In the genomic region with DNA sequence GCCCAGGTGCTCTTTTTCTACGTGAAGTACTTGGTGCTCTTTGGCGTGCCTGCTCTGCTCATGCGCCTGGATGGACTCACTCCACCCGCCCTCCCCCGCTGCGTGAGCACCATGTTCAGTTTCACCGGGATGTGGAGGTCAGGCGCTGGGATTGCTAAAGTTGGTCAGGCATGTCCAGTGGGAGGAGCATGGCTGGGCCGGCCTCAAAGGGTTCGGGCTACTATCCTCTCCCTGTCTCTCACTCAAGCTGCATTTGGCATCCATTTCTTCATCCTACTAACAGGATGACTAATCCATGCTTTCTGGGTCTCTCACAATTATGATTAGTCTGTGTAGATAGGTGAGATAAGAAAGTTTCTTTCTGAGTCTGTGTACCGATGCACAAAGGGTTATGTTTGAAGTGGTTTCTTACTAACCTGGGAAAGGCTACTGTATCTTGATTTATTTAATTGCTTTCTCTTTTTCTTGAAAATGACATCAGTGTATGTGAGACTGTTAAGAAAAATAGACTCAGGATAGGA, we compare ENCODE assay signal across 11 cellular contexts.
DNase-seq lines count a peak whose midpoint lies in the region; ATAC-seq and TF ChIP-seq lines count a peak whose summit lies in the region.
"Had no signal": no experiment of that assay in that cellular context is flagged by ENCODE, and none has a peak within 500 bp of the region (broad histone marks: within the 10 kb centered on the region; RNA-seq: fewer than 3 reads in every experiment).

No MANE protein-coding gene starts in this region.

- peak; percentile 96 for ATAC-seq in GM18868 (IDR thresholded peaks at IDR 0.05; ENCODE audit: unreplicated experiment)
- ATAC-seq: effector memory CD8-positive, alpha-beta T cell had no signal

- DNase-seq in Calu3 (peak; percentile 16), NCI-H748 treated with DMSO at 0.1 percent for 48 hours (lab: John Stamatoyannopoulos, UW) (peak; percentile 9), epithelial cell of prostate (ENCODE audit: low read depth, low spot score) (peak; percentile 26), superior temporal gyrus (ENCODE audit: extremely low spot score) (no peak), epidermal melanocyte (ENCODE audit: insufficient read length, low spot score) (no peak), dermis blood vessel endothelial cell (no peak), testis (no peak)
- DNase-seq: effector memory CD8-positive, alpha-beta T cell; GF-D8 had no signal

- BruUV-seq in Calu3 (replicated peaks; lab: Mats Ljungman, UMichigan), result no TSS peak

- no peaks in the 10 kb centered on the region for H3K27me3 ChIP-seq in testis

- no peak overlapping the region for H3K4me3 ChIP-seq in testis
- H3K4me3 ChIP-seq: skin epidermis had no signal

- TF ChIP-seq POLR2A in testis (IDR thresholded peaks at IDR 0.05), result no peak

- 89 to 91% methylated on average over 11 of the region's 11 CpGs for WGBS in testis, 2 donors

- H3K27me3 Mint-ChIP-seq in Calu3 (ENCODE audit: unreplicated experiment), result no peaks in the 10 kb centered on the region
- H3K27me3 Mint-ChIP-seq: effector memory CD8-positive, alpha-beta T cell had no signal

- H3K4me3 Mint-ChIP-seq in Calu3 (ENCODE audit: low read depth, unreplicated experiment), result no peak overlapping the region
- H3K4me3 Mint-ChIP-seq: effector memory CD8-positive, alpha-beta T cell had no signal

- H3K27ac Mint-ChIP-seq in Calu3 (ENCODE audit: unreplicated experiment), result no peak overlapping the region
- H3K27ac Mint-ChIP-seq: effector memory CD8-positive, alpha-beta T cell had no signal

- intact Hi-C loops in Calu3 (cut with micrococcal nuclease; ENCODE audit: unreplicated experiment) (no loop called here), testis (cut with DNase I; ENCODE audit: low total_unique reads) (no loop called here)

- no peaks in the 10 kb centered on the region for H3K4me1 ChIP-seq in testis

- H3K27ac ChIP-seq in epithelial cell of prostate (no peak overlapping the region), testis (no peak overlapping the region)
- H3K27ac ChIP-seq: skin epidermis had no signal

- H3K9me3 Mint-ChIP-seq in Calu3 (ENCODE audit: low read depth, unreplicated experiment), result no peaks in the 10 kb centered on the region
- H3K9me3 Mint-ChIP-seq: effector memory CD8-positive, alpha-beta T cell had no signal

- H3K36me3 Mint-ChIP-seq in Calu3 (ENCODE audit: insufficient read depth, unreplicated experiment), result no peaks in the 10 kb centered on the region

- CTCF ChIA-PET in Calu3 (lab: Charles Lee), result no interaction called here

- no peaks in the 10 kb centered on the region for H3K36me3 ChIP-seq in testis (ENCODE audit: low read depth, missing control alignments)

- H3K9me3 ChIP-seq in testis, result no peaks in the 10 kb centered on the region

- no peaks in the 10 kb centered on the region for H3K4me1 Mint-ChIP-seq in Calu3 (ENCODE audit: low read depth, unreplicated experiment)

- no peak for TF ChIP-seq CTCF in Calu3 (IDR thresholded peaks at IDR 0.05; ENCODE audit: unreplicated experiment)
- TF ChIP-seq CTCF in testis (IDR thresholded peaks at IDR 0.05), result no peak

Comparison
In these comparisons a context has a peak if more than half of its experiments do, and no peak if none do; other contexts are left out.
1. DNase-seq: peak in Calu3 (single experiment), NCI-H748 treated with DMSO at 0.1 percent for 48 hours (single experiment) and epithelial cell of prostate (single experiment); none in superior temporal gyrus (single experiment), epidermal melanocyte (single experiment), dermis blood vessel endothelial cell (single experiment) and testis (single experiment).